ENCODE assay signal across 26 cellular contexts in genomic region chr5:22593592-22593991, GRCh38.
DNase-seq lines count a peak whose midpoint lies in the region; ATAC-seq and TF ChIP-seq lines count a peak whose summit lies in the region.
"Had no signal": no experiment of that assay in that cellular context is flagged by ENCODE, and none has a peak within 500 bp of the region (broad histone marks: within the 10 kb centered on the region; RNA-seq: fewer than 3 reads in every experiment).

No MANE protein-coding gene starts in this region.

- no peak for DNase-seq in uterus
- no peak for DNase-seq in stimulated activated effector memory CD8-positive, alpha-beta T cell treated with anti-CD3 and anti-CD28 coated beads, Interleukin-12 subunit alpha, Interleukin-12 subunit beta, amount 100 ng/mL, for 72 hours (ENCODE audit: low spot score in 2 of 2)
- DNase-seq in NCI-H2227 treated with DMSO at 0.1 percent for 48 hours (lab: John Stamatoyannopoulos, UW), result no peak
- DNase-seq in body of pancreas, result no peak
- DNase-seq: activated CD4-positive, alpha-beta memory T cell treated with anti-CD3 and anti-CD28 coated beads for 36 hours; activated naive CD8-positive, alpha-beta T cell treated with anti-CD3 and anti-CD28 coated beads, Interleukin-2, amount 10 ng/mL, durations not matched to agents 7 days and 5 days; activated T-cell treated with anti-CD3 and anti-CD28 coated beads, Interleukin-2, amount 50 U/mL, for 48 hours; GF-D8; H9; kidney glomerular epithelial cell; mesendoderm; MG63; NCI-H1694; NCI-H446 treated with DMSO at 0.1 percent for 48 hours; nephron progenitor cell; T-helper 1 cell; testis had no signal

- WGBS in body of pancreas, 2 donors, result 48 to 63% methylated on average over 1 of the region's 1 CpG

- H3K27me3 ChIP-seq in uterus, result no peaks in the 10 kb centered on the region
- H3K27me3 ChIP-seq in body of pancreas, result no peaks in the 10 kb centered on the region
- H3K27me3 ChIP-seq: BLaER1, MG63, testis had no signal

- H3K9me3 ChIP-seq in uterus (no peaks in the 10 kb centered on the region), body of pancreas (no peaks in the 10 kb centered on the region)
- H3K9me3 ChIP-seq: BLaER1, MG63, testis had no signal

- ATAC-seq in GM18499 (IDR thresholded peaks at IDR 0.05; ENCODE audit: insufficient read depth, unreplicated experiment) (peak; percentile 60), GM21515 (IDR thresholded peaks at IDR 0.05; ENCODE audit: unreplicated experiment) (peak; percentile 84), HG02852 (IDR thresholded peaks at IDR 0.05; ENCODE audit: unreplicated experiment) (peak; percentile 85), HG03378 (IDR thresholded peaks at IDR 0.05; ENCODE audit: unreplicated experiment) (peak; percentile 67), body of pancreas (no peak)
- no peak for ATAC-seq in stimulated activated effector memory CD8-positive, alpha-beta T cell treated with anti-CD3 and anti-CD28 coated beads, Interleukin-12 subunit alpha, Interleukin-12 subunit beta, amount 100 ng/mL, for 72 hours

- no peaks in the 10 kb centered on the region for H3K4me1 ChIP-seq in uterus
- H3K4me1 ChIP-seq in body of pancreas, result no peaks in the 10 kb centered on the region
- H3K4me1 ChIP-seq: BLaER1, testis had no signal

- no peak for TF ChIP-seq POLR2A in uterus (IDR thresholded peaks at IDR 0.05)
- TF ChIP-seq POLR2A in body of pancreas (IDR thresholded peaks at IDR 0.05), result no peak

- H3K4me1 Mint-ChIP-seq in stimulated activated effector memory CD8-positive, alpha-beta T cell treated with anti-CD3 and anti-CD28 coated beads, Interleukin-12 subunit alpha, Interleukin-12 subunit beta, amount 100 ng/mL, for 72 hours, result no peaks in the 10 kb centered on the region
- H3K4me1 Mint-ChIP-seq: activated naive CD8-positive, alpha-beta T cell treated with anti-CD3 and anti-CD28 coated beads, Interleukin-2, amount 10 ng/mL, durations not matched to agents 7 days and 5 days; H9; nephron progenitor cell had no signal

- peaks cover 26% of the 10 kb centered on the region for H3K9me3 Mint-ChIP-seq in stimulated activated effector memory CD8-positive, alpha-beta T cell treated with anti-CD3 and anti-CD28 coated beads, Interleukin-12 subunit alpha, Interleukin-12 subunit beta, amount 100 ng/mL, for 72 hours
- H3K9me3 Mint-ChIP-seq: H9, nephron progenitor cell had no signal

- H3K4me3 ChIP-seq in uterus (no peak overlapping the region), body of pancreas (no peak overlapping the region)
- H3K4me3 ChIP-seq: BLaER1, MG63, skin epidermis, testis had no signal

- H3K36me3 ChIP-seq in uterus (no peaks in the 10 kb centered on the region), body of pancreas (replicated peaks in 1 of 2; ENCODE audit: insufficient read depth in 1 of 2, low read depth in 2 of 2) (no peaks in the 10 kb centered on the region)
- H3K36me3 ChIP-seq: BLaER1, MG63 had no signal

- H3K36me3 Mint-ChIP-seq in stimulated activated effector memory CD8-positive, alpha-beta T cell treated with anti-CD3 and anti-CD28 coated beads, Interleukin-12 subunit alpha, Interleukin-12 subunit beta, amount 100 ng/mL, for 72 hours, result no peaks in the 10 kb centered on the region
- H3K36me3 Mint-ChIP-seq: activated CD4-positive, alpha-beta memory T cell treated with anti-CD3 and anti-CD28 coated beads for 36 hours; activated naive CD8-positive, alpha-beta T cell treated with anti-CD3 and anti-CD28 coated beads, Interleukin-2, amount 10 ng/mL, durations not matched to agents 7 days and 5 days had no signal

- H3K27ac Mint-ChIP-seq in stimulated activated effector memory CD8-positive, alpha-beta T cell treated with anti-CD3 and anti-CD28 coated beads, Interleukin-12 subunit alpha, Interleukin-12 subunit beta, amount 100 ng/mL, for 72 hours, result no peak overlapping the region
- H3K27ac Mint-ChIP-seq: activated CD4-positive, alpha-beta memory T cell treated with anti-CD3 and anti-CD28 coated beads for 36 hours; activated naive CD8-positive, alpha-beta T cell treated with anti-CD3 and anti-CD28 coated beads, Interleukin-2, amount 10 ng/mL, durations not matched to agents 7 days and 5 days; H9; nephron progenitor cell; progenitor cell of endocrine pancreas had no signal

- H3K27ac ChIP-seq in uterus (no peak overlapping the region), body of pancreas (no peak overlapping the region)
- H3K27ac ChIP-seq: BLaER1, epithelial cell of prostate, skin epidermis, testis, VCaP had no signal

- intact Hi-C loops in uterus (cut with DNase I; ENCODE audit: low total_unique reads) (no loop called here), body of pancreas (cut with DNase I) (no loop called here)

- TF ChIP-seq CTCF in uterus (IDR thresholded peaks at IDR 0.05) (no peak), body of pancreas (IDR thresholded peaks at IDR 0.05) (no peak)

- H3K4me3 Mint-ChIP-seq in stimulated activated effector memory CD8-positive, alpha-beta T cell treated with anti-CD3 and anti-CD28 coated beads, Interleukin-12 subunit alpha, Interleukin-12 subunit beta, amount 100 ng/mL, for 72 hours, result no peak overlapping the region
- H3K4me3 Mint-ChIP-seq: activated CD4-positive, alpha-beta memory T cell treated with anti-CD3 and anti-CD28 coated beads for 36 hours; activated naive CD8-positive, alpha-beta T cell treated with anti-CD3 and anti-CD28 coated beads, Interleukin-2, amount 10 ng/mL, durations not matched to agents 7 days and 5 days; H9; nephron progenitor cell had no signal

Comparison
In these comparisons a context has a peak if more than half of its experiments do, and no peak if none do; other contexts are left out.
1. ATAC-seq: peak in GM18499 (single experiment), GM21515 (single experiment), HG02852 (single experiment) and HG03378 (single experiment); none in stimulated activated effector memory CD8-positive, alpha-beta T cell treated with anti-CD3 and anti-CD28 coated beads, Interleukin-12 subunit alpha, Interleukin-12 subunit beta, amount 100 ng/mL, for 72 hours (single experiment) and body of pancreas (single experiment).